Comparison of ENCODE assay signal across 16 cellular contexts in the genomic region with DNA sequence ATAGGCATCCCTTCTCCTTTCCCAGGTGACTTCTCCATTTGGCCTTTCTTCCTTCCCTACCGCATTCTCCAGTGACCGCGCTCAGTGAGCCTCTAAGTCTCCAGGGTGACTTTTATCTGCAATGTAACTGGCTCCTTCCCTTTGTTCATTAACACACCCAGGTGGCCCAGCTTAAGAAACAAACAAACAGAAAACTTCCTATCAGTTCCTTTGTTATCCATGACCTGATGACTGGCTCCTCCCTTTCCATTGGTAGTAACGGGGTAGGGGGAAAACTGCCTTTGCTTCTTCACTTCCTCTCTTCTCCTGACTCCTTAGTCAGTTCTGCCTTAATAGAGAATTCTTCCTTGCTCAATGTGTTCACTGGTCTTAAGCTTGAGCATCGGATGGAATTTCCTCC. TPM values are rescaled to one million over a fixed set of nuclear protein-coding genes. Genes with fewer than 3 reads are reported as not detected.
A peak's percentile ranks its signal among the peaks of the same experiment; 100 is the strongest.
DNase-seq lines count a peak whose midpoint lies in the region; ATAC-seq and TF ChIP-seq lines count a peak whose summit lies in the region.
"Had no signal": no experiment of that assay in that cellular context is flagged by ENCODE, and none has a peak within 500 bp of the region (broad histone marks: within the 10 kb centered on the region; RNA-seq: fewer than 3 reads in every experiment).

No MANE protein-coding gene starts in this region.

- H2AFZ ChIP-seq in GM23338, result peak overlapping the region; percentile 1; the same call in 1 of the 2 replicates

- peak; percentile 83 for ATAC-seq in GM23338
- peak; percentile 90 for ATAC-seq in WTC11
- ATAC-seq: HCT116 had no signal

- H3K36me3 Mint-ChIP-seq in GM23338 (ENCODE audit: low read depth), result 0 out of 3 replicates have a peak, but pooled peaks cover 4% of the 10 kb centered on the region
- H3K36me3 Mint-ChIP-seq in WTC11, result peaks cover 4% of the 10 kb centered on the region; the same call in 1 of the 2 replicates
- no peaks in the 10 kb centered on the region for H3K36me3 Mint-ChIP-seq in nephron (ENCODE audit: low read depth)
- H3K36me3 Mint-ChIP-seq in activated naive CD4-positive, alpha-beta T cell treated with anti-CD3 and anti-CD28 coated beads for 36 hours (ENCODE audit: low read depth), result no peaks in the 10 kb centered on the region
- H3K36me3 Mint-ChIP-seq: CD14-positive monocyte; CD4-positive, alpha-beta memory T cell had no signal

- no peaks in the 10 kb centered on the region for H3K9me2 ChIP-seq in GM23338 (ENCODE audit: insufficient read depth)

- intact Hi-C loops in activated naive CD4-positive, alpha-beta T cell treated with anti-CD3 and anti-CD28 coated beads for 36 hours (cut with micrococcal nuclease), result no loop called here

- H3K79me2 ChIP-seq in GM23338 (replicated peaks; ENCODE audit: insufficient read depth), result no peaks in the 10 kb centered on the region

- no peaks in the 10 kb centered on the region for H3K36me3 ChIP-seq in GM23338 (ENCODE audit: insufficient read depth)
- H3K36me3 ChIP-seq: BLaER1 had no signal

- H3K4me1 Mint-ChIP-seq in GM23338 (peaks cover 13% of the 10 kb centered on the region), WTC11 (peaks cover 14% of the 10 kb centered on the region), nephron (peaks cover 7% of the 10 kb centered on the region)
- no peaks in the 10 kb centered on the region for H3K4me1 Mint-ChIP-seq in activated naive CD4-positive, alpha-beta T cell treated with anti-CD3 and anti-CD28 coated beads for 36 hours (ENCODE audit: low read depth)
- H3K4me1 Mint-ChIP-seq: CD14-positive monocyte; CD4-positive, alpha-beta memory T cell had no signal

- TF ChIP-seq CTCF in GM23338 (conservative IDR thresholded peaks at IDR 0.05; ENCODE audit: low read depth in 2 of 2) (no peak), WTC11 (IDR thresholded peaks at IDR 0.05) (no peak), nephron (IDR thresholded peaks at IDR 0.05; ENCODE audit: unreplicated experiment in 3 of 3) (no peak)

- H4K20me1 ChIP-seq in GM23338 (replicated peaks; ENCODE audit: insufficient read depth), result no peaks in the 10 kb centered on the region
- H4K20me1 ChIP-seq: BLaER1 had no signal

- H3F3A ChIP-seq in GM23338 (replicated peaks; ENCODE audit: low read depth), result no peaks in the 10 kb centered on the region

- H3K4me3 ChIP-seq in GM23338, result no peak overlapping the region
- H3K4me3 ChIP-seq: BLaER1 had no signal

- H3K4me3 Mint-ChIP-seq in GM23338 (no peak overlapping the region), WTC11 (no peak overlapping the region), nephron (no peak overlapping the region)
- H3K4me3 Mint-ChIP-seq in activated naive CD4-positive, alpha-beta T cell treated with anti-CD3 and anti-CD28 coated beads for 36 hours, result no peak overlapping the region
- H3K4me3 Mint-ChIP-seq: CD14-positive monocyte; CD4-positive, alpha-beta memory T cell; HFFc6 had no signal

- H3K27ac Mint-ChIP-seq in GM23338 (no peak overlapping the region; the same call in 1 of the 2 replicates), WTC11 (no peak overlapping the region), nephron (peak overlapping the region; percentile 16 to 63 (median 33))
- no peak overlapping the region for H3K27ac Mint-ChIP-seq in activated naive CD4-positive, alpha-beta T cell treated with anti-CD3 and anti-CD28 coated beads for 36 hours
- H3K27ac Mint-ChIP-seq: CD14-positive monocyte; CD4-positive, alpha-beta memory T cell; HFFc6 had no signal

- POLR2A ChIA-PET in WTC11 (lab: Charles Lee), result no interaction called here

- peaks cover 13% of the 10 kb centered on the region for H3K4me1 ChIP-seq in GM23338 (ENCODE audit: insufficient read depth)

- CTCF ChIA-PET in WTC11 (lab: Charles Lee), result interaction anchor here (1.5 kb wide), 1 partner anchor 231 kb away, joined by 3 read pairs; no protein-coding TSS in a partner anchor
- CTCF ChIA-PET in activated naive CD4-positive, alpha-beta T cell treated with anti-CD3 and anti-CD28 coated beads for 36 hours (lab: Charles Lee), result interaction anchor here (0.6 kb wide), 1 partner anchor 495 kb away, joined by 3 read pairs; no protein-coding TSS in a partner anchor

- peak overlapping the region; percentile 31 for H3K4me2 ChIP-seq in GM23338
- H3K4me2 ChIP-seq: BLaER1 had no signal

- H3K9me3 Mint-ChIP-seq in GM23338, result peaks cover 3% of the 10 kb centered on the region; the same call in 1 of the 3 replicates
- peaks cover 6% of the 10 kb centered on the region for H3K9me3 Mint-ChIP-seq in WTC11
- H3K9me3 Mint-ChIP-seq in nephron, result no peaks in the 10 kb centered on the region
- peaks cover 10% of the 10 kb centered on the region for H3K9me3 Mint-ChIP-seq in activated naive CD4-positive, alpha-beta T cell treated with anti-CD3 and anti-CD28 coated beads for 36 hours
- H3K9me3 Mint-ChIP-seq: HFFc6 had no signal

- H3K27me3 Mint-ChIP-seq in GM23338 (ENCODE audit: insufficient read depth, low read depth, poor library complexity) (peaks cover 1% of the 10 kb centered on the region), WTC11 (ENCODE audit: low read depth) (peaks cover 8% of the 10 kb centered on the region), nephron (ENCODE audit: low read depth) (peaks cover 37% of the 10 kb centered on the region)
- H3K27me3 Mint-ChIP-seq in activated naive CD4-positive, alpha-beta T cell treated with anti-CD3 and anti-CD28 coated beads for 36 hours (ENCODE audit: low read depth), result peaks cover 7% of the 10 kb centered on the region

- H3K27ac ChIP-seq in GM23338 (ENCODE audit: low read depth), result no peak overlapping the region
- H3K27ac ChIP-seq: BLaER1 had no signal

- H3K27me3 ChIP-seq in GM23338 (ENCODE audit: insufficient read depth), result peaks cover 2% of the 10 kb centered on the region
- H3K27me3 ChIP-seq: BLaER1 had no signal

- DNase-seq in GM23338 (ENCODE audit: low spot score), result peak; percentile 67
- no peak for DNase-seq in WTC11 (ENCODE audit: low spot score)
- peak; percentile 10 for DNase-seq in iPS-NIHi11 (ENCODE audit: low spot score)
- no peak for DNase-seq in HUDEP-2 (lab: John Stamatoyannopoulos, UW; ENCODE audit: unreplicated experiment in 76 of 76)
- DNase-seq in germinal center (ENCODE audit: low spot score), result no peak
- DNase-seq in activated naive CD4-positive, alpha-beta T cell treated with anti-CD3 and anti-CD28 coated beads for 36 hours, result no peak
- DNase-seq: 8988T; CD4-positive, alpha-beta memory T cell; DMS79 treated with DMSO at 0.1 percent for 48 hours; GF-D8; HFFc6 had no signal

TF ChIP-seq in GM23338, 12 proteins besides CTCF, POLR2A, EP300 and RAD21 (continues in another document):
- TF ChIP-seq STAT1 (IDR thresholded peaks at IDR 0.05; ENCODE audit: unreplicated experiment), result no peak
- TF ChIP-seq NANOG (IDR thresholded peaks at IDR 0.05; ENCODE audit: borderline replicate concordance), result no peak
- TF ChIP-seq ZNF331 (CRISPR knock-in tag; IDR thresholded peaks at IDR 0.05; ENCODE audit: low read depth), result no peak
- TF ChIP-seq POLR2AphosphoS5 (IDR thresholded peaks at IDR 0.05; ENCODE audit: low read depth), result no peak

TF ChIP-seq in WTC11, 78 proteins besides CTCF, POLR2A, EP300 and RAD21:
- no peak for TF ChIP-seq ETV6 (CRISPR knock-in tag; IDR thresholded peaks at IDR 0.05)

RNA-seq across cellular contexts. Expression of gene SH3GL2, which starts 7.0 kb away (rescaled TPM):
- total RNA-seq in GM23338 (2014; rRNA removed; shearing (Covaris generic)), result 7.0 and 8.6 TPM in 2 replicates
- 4.1 and 5.9 TPM in 2 replicates for polyA plus RNA-seq in GM23338 (2016; fragmentation: Nextera tagmentation; extraction: Ambion mirVana)
- total RNA-seq in WTC11 (2021), result 4.2 to 6.5 TPM (median 5.8 TPM) in 3 replicates
- not detected for total RNA-seq in activated naive CD4-positive, alpha-beta T cell treated with anti-CD3 and anti-CD28 coated beads for 36 hours
- total RNA-seq: A673; CD4-positive, alpha-beta memory T cell; HFFc6 had no signal
- polyA plus RNA-seq: CD14-positive monocyte; CD4-positive, alpha-beta memory T cell had no signal

Comparison
In these comparisons a context has a peak if more than half of its experiments do, and no peak if none do; other contexts are left out.
1. DNase-seq: peak in GM23338 (single experiment) and iPS-NIHi11 (single experiment); none in WTC11 (single experiment), HUDEP-2 (0 of 76), germinal center (single experiment) and activated naive CD4-positive, alpha-beta T cell treated with anti-CD3 and anti-CD28 coated beads for 36 hours (single experiment).
2. H3K27ac Mint-ChIP-seq: peak in nephron (3 of 3); none in GM23338 (single experiment), WTC11 (single experiment) and activated naive CD4-positive, alpha-beta T cell treated with anti-CD3 and anti-CD28 coated beads for 36 hours (single experiment).